Comparison of ENCODE assay signal across 11 cellular contexts in genomic region chr5:14594378-14595074, GRCh38. TPM values are rescaled to one million over a fixed set of nuclear protein-coding genes. Genes with fewer than 3 reads are reported as not detected.
DNase-seq lines count a peak whose midpoint lies in the region; ATAC-seq and TF ChIP-seq lines count a peak whose summit lies in the region.
"Had no signal": no experiment of that assay in that cellular context is flagged by ENCODE, and none has a peak within 500 bp of the region (broad histone marks: within the 10 kb centered on the region; RNA-seq: fewer than 3 reads in every experiment).

No MANE protein-coding gene starts in this region.

- H3K36me3 Mint-ChIP-seq in activated CD8-positive, alpha-beta memory T cell treated with anti-CD3 and anti-CD28 coated beads, Interleukin-2, amount 10 ng/mL, durations not matched to agents 7 days and 5 days = peaks cover 39% of the 10 kb centered on the region
- H3K36me3 Mint-ChIP-seq in T-helper 1 cell treated with Interleukin-12 subunit alpha and Interleukin-12 subunit beta and Interleukin-4 antibody, amounts not matched to agents 30 μg/mL and 1 μg/mL, for 36 hours (ENCODE audit: low read depth) = peaks cover 11% of the 10 kb centered on the region
- no peaks in the 10 kb centered on the region for H3K36me3 Mint-ChIP-seq in stimulated activated naive CD8-positive, alpha-beta T cell treated with anti-CD3 and anti-CD28 coated beads, Interleukin-15, Interleukin-2, amounts not matched to agents 100 ng/mL and 50 ng/mL, for 24 hours (ENCODE audit: low read depth)

- H3K27ac Mint-ChIP-seq in activated CD8-positive, alpha-beta memory T cell treated with anti-CD3 and anti-CD28 coated beads, Interleukin-2, amount 10 ng/mL, durations not matched to agents 7 days and 5 days = peak overlapping the region; percentile 98
- H3K27ac Mint-ChIP-seq in T-helper 1 cell treated with Interleukin-12 subunit alpha and Interleukin-12 subunit beta and Interleukin-4 antibody, amounts not matched to agents 30 μg/mL and 1 μg/mL, for 36 hours = peak overlapping the region; percentile 98
- H3K27ac Mint-ChIP-seq in stimulated activated naive CD8-positive, alpha-beta T cell treated with anti-CD3 and anti-CD28 coated beads, Interleukin-15, Interleukin-2, amounts not matched to agents 100 ng/mL and 50 ng/mL, for 24 hours = peak overlapping the region; percentile 96

- peak; percentile 46 for DNase-seq in activated CD8-positive, alpha-beta memory T cell treated with anti-CD3 and anti-CD28 coated beads, Interleukin-2, amount 10 ng/mL, durations not matched to agents 7 days and 5 days
- no peak for DNase-seq in activated CD8-positive, alpha-beta memory T cell treated with anti-CD3 and anti-CD28 coated beads, Interleukin-2, amount 50 U/mL, for 4 hours
- no peak for DNase-seq in left ventricle myocardium inferior
- no peak for DNase-seq in left colon
- no peak for DNase-seq in MG63
- DNase-seq: NCI-H2029 treated with DMSO at 0.1 percent for 48 hours had no signal

- no peaks in the 10 kb centered on the region for H3K4me1 ChIP-seq in left ventricle myocardium inferior

- H3K4me1 Mint-ChIP-seq in activated CD8-positive, alpha-beta memory T cell treated with anti-CD3 and anti-CD28 coated beads, Interleukin-2, amount 10 ng/mL, durations not matched to agents 7 days and 5 days = peaks cover 85% of the 10 kb centered on the region
- peaks cover 68% of the 10 kb centered on the region for H3K4me1 Mint-ChIP-seq in T-helper 1 cell treated with Interleukin-12 subunit alpha and Interleukin-12 subunit beta and Interleukin-4 antibody, amounts not matched to agents 30 μg/mL and 1 μg/mL, for 36 hours (ENCODE audit: low read depth)
- H3K4me1 Mint-ChIP-seq in stimulated activated naive CD8-positive, alpha-beta T cell treated with anti-CD3 and anti-CD28 coated beads, Interleukin-15, Interleukin-2, amounts not matched to agents 100 ng/mL and 50 ng/mL, for 24 hours (ENCODE audit: low read depth) = peaks cover 89% of the 10 kb centered on the region

- H3K27me3 ChIP-seq in left ventricle myocardium inferior (ENCODE audit: low read depth) = peaks cover 3% of the 10 kb centered on the region
- peaks cover 8% of the 10 kb centered on the region for H3K27me3 ChIP-seq in MG63
- H3K27me3 ChIP-seq: tibial nerve had no signal

- H3K9me3 Mint-ChIP-seq in activated CD8-positive, alpha-beta memory T cell treated with anti-CD3 and anti-CD28 coated beads, Interleukin-2, amount 10 ng/mL, durations not matched to agents 7 days and 5 days (ENCODE audit: low read depth) = no peaks in the 10 kb centered on the region
- H3K9me3 Mint-ChIP-seq in T-helper 1 cell treated with Interleukin-12 subunit alpha and Interleukin-12 subunit beta and Interleukin-4 antibody, amounts not matched to agents 30 μg/mL and 1 μg/mL, for 36 hours = no peaks in the 10 kb centered on the region
- H3K9me3 Mint-ChIP-seq in stimulated activated naive CD8-positive, alpha-beta T cell treated with anti-CD3 and anti-CD28 coated beads, Interleukin-15, Interleukin-2, amounts not matched to agents 100 ng/mL and 50 ng/mL, for 24 hours = no peaks in the 10 kb centered on the region

- peak overlapping the region; percentile 64 for H3K4me3 Mint-ChIP-seq in activated CD8-positive, alpha-beta memory T cell treated with anti-CD3 and anti-CD28 coated beads, Interleukin-2, amount 10 ng/mL, durations not matched to agents 7 days and 5 days
- H3K4me3 Mint-ChIP-seq in T-helper 1 cell treated with Interleukin-12 subunit alpha and Interleukin-12 subunit beta and Interleukin-4 antibody, amounts not matched to agents 30 μg/mL and 1 μg/mL, for 36 hours = peak overlapping the region; percentile 78
- H3K4me3 Mint-ChIP-seq in stimulated activated naive CD8-positive, alpha-beta T cell treated with anti-CD3 and anti-CD28 coated beads, Interleukin-15, Interleukin-2, amounts not matched to agents 100 ng/mL and 50 ng/mL, for 24 hours = peak overlapping the region; percentile 77

- CTCF ChIA-PET in activated CD8-positive, alpha-beta memory T cell treated with anti-CD3 and anti-CD28 coated beads, Interleukin-2, amount 10 ng/mL, durations not matched to agents 7 days and 5 days (lab: Charles Lee) = interaction anchor here (1.1 to 5.8 kb wide), 5 partner anchors 12 to 230 kb away, joined by 3 to 46 read pairs (median 6); partner anchors contain the start of gene OTULINL

- no peak for TF ChIP-seq CTCF in left ventricle myocardium inferior (IDR thresholded peaks at IDR 0.05; ENCODE audit: borderline replicate concordance)

- no peak overlapping the region for H3K4me3 ChIP-seq in left ventricle myocardium inferior
- no peak overlapping the region for H3K4me3 ChIP-seq in MG63
- H3K4me3 ChIP-seq: K562, tibial nerve had no signal

- H3K36me3 ChIP-seq in left ventricle myocardium inferior = no peaks in the 10 kb centered on the region
- H3K36me3 ChIP-seq in MG63 = no peaks in the 10 kb centered on the region
- H3K36me3 ChIP-seq: tibial nerve had no signal

- H3K27ac ChIP-seq in left ventricle myocardium inferior (replicated peaks) = peak overlapping the region; percentile 27

- peak; percentile 16 for ATAC-seq in activated CD8-positive, alpha-beta memory T cell treated with anti-CD3 and anti-CD28 coated beads, Interleukin-2, amount 10 ng/mL, durations not matched to agents 7 days and 5 days
- ATAC-seq in left colon (no peak), HG02852 (IDR thresholded peaks at IDR 0.05; ENCODE audit: unreplicated experiment) (no peak)

- H3K9me3 ChIP-seq in left ventricle myocardium inferior (replicated peaks) (no peaks in the 10 kb centered on the region), MG63 (no peaks in the 10 kb centered on the region)
- H3K9me3 ChIP-seq: tibial nerve had no signal

- intact Hi-C loops in left ventricle myocardium inferior (cut with micrococcal nuclease) (no loop called here), left colon (cut with DNase I, micrococcal nuclease) (no loop called here)

- no peaks in the 10 kb centered on the region for H3K27me3 Mint-ChIP-seq in activated CD8-positive, alpha-beta memory T cell treated with anti-CD3 and anti-CD28 coated beads, Interleukin-2, amount 10 ng/mL, durations not matched to agents 7 days and 5 days
- H3K27me3 Mint-ChIP-seq in T-helper 1 cell treated with Interleukin-12 subunit alpha and Interleukin-12 subunit beta and Interleukin-4 antibody, amounts not matched to agents 30 μg/mL and 1 μg/mL, for 36 hours (ENCODE audit: low read depth) = no peaks in the 10 kb centered on the region
- H3K27me3 Mint-ChIP-seq in stimulated activated naive CD8-positive, alpha-beta T cell treated with anti-CD3 and anti-CD28 coated beads, Interleukin-15, Interleukin-2, amounts not matched to agents 100 ng/mL and 50 ng/mL, for 24 hours = no peaks in the 10 kb centered on the region

RNA-seq across cellular contexts. Expression of gene OTULINL, which starts 12.9 kb away (rescaled TPM):
- 10 to 100 TPM; 46.7 to 61.5 TPM for total RNA-seq in activated CD8-positive, alpha-beta memory T cell treated with anti-CD3 and anti-CD28 coated beads, Interleukin-2, amount 10 ng/mL, durations not matched to agents 7 days and 5 days
- total RNA-seq in left ventricle myocardium inferior (3.8 TPM), left colon (10 to 100 TPM; 63.1 to 72.0 TPM)
- 0.63 TPM in 1 of 2 replicates, not detected in the other for total RNA-seq in MG63 (2014; rRNA removed; shearing (Covaris generic); ENCODE audit: low replicate concordance)
